ENCODE assay signal across 11 cellular contexts in genomic region chr18:37584217-37584616, GRCh38. TPM values are rescaled to one million over a fixed set of nuclear protein-coding genes. Genes with fewer than 3 reads are reported as not detected.
"Had no signal": no experiment of that assay in that cellular context is flagged by ENCODE, and none has a peak within 500 bp of the region (broad histone marks: within the 10 kb centered on the region; RNA-seq: fewer than 3 reads in every experiment).

No MANE protein-coding gene starts in this region.

- DNase-seq: GM23248, GOT3, H7, H9, HCEC 1CT, HFFc6 had no signal

- H3K4me1 ChIP-seq: HAP-1 had no signal

- H3K27ac Mint-ChIP-seq: GM23338, H9, HFFc6 had no signal

- H3K9me3 Mint-ChIP-seq: H9, HFFc6 had no signal

- H3K9me3 ChIP-seq: HAP-1 had no signal

- H3K9ac ChIP-seq: GM23248 had no signal

- H3K36me3 ChIP-seq: HAP-1 had no signal

- H3K27ac ChIP-seq: GM23248 had no signal

- FAIRE-seq: H54 had no signal

- H3K4me2 ChIP-seq: GM23338 had no signal

- H3K4me3 Mint-ChIP-seq: GM23338, H9, HFFc6 had no signal

- ATAC-seq: HCT116 had no signal

- H3K4me3 ChIP-seq: GM23248, GM23338, HAP-1 had no signal

- H2AFZ ChIP-seq: GM23248, GM23338 had no signal

RNA-seq across cellular contexts. Expression of gene CELF4, which starts 18.6 kb away (rescaled TPM):
- total RNA-seq: GM23248, H4, HFFc6 had no signal
